In the genomic region with DNA sequence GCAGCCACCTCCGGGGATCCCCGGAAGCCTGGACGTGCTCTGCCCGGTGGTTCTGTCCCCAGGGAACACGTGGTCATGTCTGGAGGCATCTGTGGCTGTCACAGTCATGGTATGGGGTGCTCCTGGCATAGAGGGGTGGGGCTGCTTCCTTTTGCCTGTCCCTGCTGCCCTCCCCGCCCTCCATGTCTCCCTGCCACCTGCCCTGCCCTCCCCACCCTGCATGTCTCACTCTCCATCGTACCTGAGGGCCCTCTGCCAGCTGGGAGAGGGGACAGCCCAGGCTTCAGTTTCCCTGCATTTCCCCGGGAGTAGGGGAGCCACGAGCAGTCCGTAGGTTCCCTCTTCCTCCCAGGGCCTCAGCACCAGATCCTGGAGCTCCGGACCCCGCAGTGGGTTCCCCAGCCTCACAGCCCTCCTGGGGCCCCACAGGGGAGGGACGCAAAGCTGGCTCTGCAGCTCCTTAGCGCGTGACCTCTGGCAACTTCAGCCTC, we compare ENCODE assay signal across 2 cellular contexts.
TF ChIP-seq lines count a peak whose summit lies in the region.

No MANE protein-coding gene starts in this region.

TF ChIP-seq in HEK293, 187 proteins besides CTCF, POLR2A, EP300 and RAD21:
- TF ChIP-seq, protein P1, sequence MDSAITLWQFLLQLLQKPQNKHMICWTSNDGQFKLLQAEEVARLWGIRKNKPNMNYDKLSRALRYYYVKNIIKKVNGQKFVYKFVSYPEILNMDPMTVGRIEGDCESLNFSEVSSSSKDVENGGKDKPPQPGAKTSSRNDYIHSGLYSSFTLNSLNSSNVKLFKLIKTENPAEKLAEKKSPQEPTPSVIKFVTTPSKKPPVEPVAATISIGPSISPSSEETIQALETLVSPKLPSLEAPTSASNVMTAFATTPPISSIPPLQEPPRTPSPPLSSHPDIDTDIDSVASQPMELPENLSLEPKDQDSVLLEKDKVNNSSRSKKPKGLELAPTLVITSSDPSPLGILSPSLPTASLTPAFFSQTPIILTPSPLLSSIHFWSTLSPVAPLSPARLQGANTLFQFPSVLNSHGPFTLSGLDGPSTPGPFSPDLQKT (IDR thresholded peaks at IDR 0.05; ENCODE audit: borderline replicate concordance, low read depth, low read length), result no peak
- TF ChIP-seq ZNF768 (tag by site-specific recombination; IDR thresholded peaks at IDR 0.05) (no peak), KLF1 (tag by site-specific recombination; IDR thresholded peaks at IDR 0.05) (peak; percentile 54)
- TF ChIP-seq, protein P2, sequence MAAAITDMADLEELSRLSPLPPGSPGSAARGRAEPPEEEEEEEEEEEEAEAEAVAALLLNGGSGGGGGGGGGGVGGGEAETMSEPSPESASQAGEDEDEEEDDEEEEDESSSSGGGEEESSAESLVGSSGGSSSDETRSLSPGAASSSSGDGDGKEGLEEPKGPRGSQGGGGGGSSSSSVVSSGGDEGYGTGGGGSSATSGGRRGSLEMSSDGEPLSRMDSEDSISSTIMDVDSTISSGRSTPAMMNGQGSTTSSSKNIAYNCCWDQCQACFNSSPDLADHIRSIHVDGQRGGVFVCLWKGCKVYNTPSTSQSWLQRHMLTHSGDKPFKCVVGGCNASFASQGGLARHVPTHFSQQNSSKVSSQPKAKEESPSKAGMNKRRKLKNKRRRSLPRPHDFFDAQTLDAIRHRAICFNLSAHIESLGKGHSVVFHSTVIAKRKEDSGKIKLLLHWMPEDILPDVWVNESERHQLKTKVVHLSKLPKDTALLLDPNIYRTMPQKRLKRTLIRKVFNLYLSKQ (tag by site-specific recombination; IDR thresholded peaks at IDR 0.05; ENCODE audit: borderline replicate concordance), result no peak
TF ChIP-seq in HEK293: peak in this region for 1.

TF ChIP-seq in H1, 55 proteins besides CTCF, POLR2A, EP300 and RAD21:
- TF ChIP-seq SAP30 (IDR thresholded peaks at IDR 0.05; ENCODE audit: insufficient read depth, insufficient replicate concordance, low read length), result no peak
- TF ChIP-seq EGR1 (IDR thresholded peaks at IDR 0.05; ENCODE audit: borderline replicate concordance, low read depth, low read length), result no peak
- TF ChIP-seq SIRT6 (IDR thresholded peaks at IDR 0.05; ENCODE audit: low read length), result no peak
- no peak for TF ChIP-seq TAF7 (optimal IDR thresholded peaks at IDR 0.05; ENCODE audit: borderline replicate concordance, low read depth, low read length)
- no peak for TF ChIP-seq HDAC2 (IDR thresholded peaks at IDR 0.05; ENCODE audit: borderline replicate concordance in 1 of 2, low read depth in 2 of 2, low read length in 2 of 2)
